28 cellular contexts compared by ENCODE assay signal in the genomic region with DNA sequence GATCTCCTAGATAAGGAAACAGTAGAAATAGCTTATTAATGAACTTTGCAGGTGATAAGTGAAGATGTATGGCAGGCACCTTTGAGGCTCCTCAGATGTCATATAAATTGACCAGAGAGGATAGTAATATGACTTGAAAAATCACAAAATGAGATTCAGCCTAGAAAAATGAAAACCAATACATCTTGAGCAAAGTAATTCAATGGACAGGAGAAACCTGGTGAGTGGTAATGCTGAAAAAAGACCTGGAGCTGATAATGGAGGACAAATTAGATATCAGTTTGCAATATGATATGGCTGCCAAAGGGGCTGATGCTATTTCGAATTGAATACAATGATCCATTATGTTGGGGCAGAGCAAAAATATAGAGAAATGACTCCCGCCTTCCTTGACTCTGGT.
"Had no signal": no experiment of that assay in that cellular context is flagged by ENCODE, and none has a peak within 500 bp of the region (broad histone marks: within the 10 kb centered on the region; RNA-seq: fewer than 3 reads in every experiment).

No MANE protein-coding gene starts in this region.

- H3K27me3 ChIP-seq: neural progenitor cell, ovary, right lobe of liver, sigmoid colon, spleen, suprapubic skin, testis, tibial artery, transverse colon, upper lobe of right lung, uterus had no signal

- H3K9me3 ChIP-seq: ovary, psoas muscle, sigmoid colon, spleen, suprapubic skin, testis, tibial artery, transverse colon, upper lobe of right lung, uterus had no signal

- H3K4me1 ChIP-seq: psoas muscle, right lobe of liver, spleen, suprapubic skin, testis, tibial artery, transverse colon, upper lobe of right lung, uterus had no signal

- H3K4me3 ChIP-seq: neural progenitor cell, ovary, psoas muscle, right lobe of liver, sigmoid colon, spleen, suprapubic skin, testis, tibial artery, transverse colon, upper lobe of right lung, uterus had no signal

- FAIRE-seq: small intestine had no signal

- H3K4me2 ChIP-seq: neural progenitor cell had no signal

- ATAC-seq: natural killer cell; psoas muscle; right cardiac atrium; right lobe of liver; stimulated activated memory B cell treated with anti-CD40 and anti-IgM and Interleukin-4, amounts not matched to agents 10 μg/mL and 1 μg/mL and 100 μg/mL, for 72 hours; stimulated activated naive CD8-positive, alpha-beta T cell treated with anti-CD3 and anti-CD28 coated beads, Interleukin-15, amount 100 ng/mL, for 72 hours; stimulated activated naive CD8-positive, alpha-beta T cell treated with anti-CD3 and anti-CD28 coated beads, Interleukin-15, Interleukin-2, amounts not matched to agents 100 U/mL and 50 U/mL, for 24 hours; upper lobe of right lung had no signal

- H3K27ac ChIP-seq: neural progenitor cell, ovary, parathyroid adenoma, psoas muscle, right lobe of liver, sigmoid colon, spleen, suprapubic skin, testis, tibial artery, upper lobe of right lung, uterus had no signal

- H3K36me3 ChIP-seq: neural progenitor cell, ovary, right lobe of liver, sigmoid colon, spleen, suprapubic skin, tibial artery, transverse colon, upper lobe of right lung, uterus had no signal

- H3K79me2 ChIP-seq: parathyroid adenoma had no signal

- DNase-seq: natural killer cell; occipital lobe; ovary; posterior cingulate gyrus; psoas muscle; right cardiac atrium; right lobe of liver; sigmoid colon; small intestine; spleen; stimulated activated CD4-positive, alpha-beta T cell treated with anti-CD3 and anti-CD28 coated beads, Interleukin-12 subunit alpha, Interleukin-12 subunit beta, amount 100 ng/mL, for 4 hours; stimulated activated CD4-positive, alpha-beta T cell treated with anti-CD3 and anti-CD28 coated beads, Interleukin-1b, Interleukin-23, amount 100 ng/mL, for 48 hours; stimulated activated CD4-positive, alpha-beta T cell treated with anti-CD3 and anti-CD28 coated beads, Interleukin-4, amount 100 ng/mL, for 1 hour; stimulated activated CD4-positive, alpha-beta T cell treated with anti-CD3 and anti-CD28 coated beads, Interleukin-4, amount 100 ng/mL, for 4 hours; stimulated activated CD8-positive, alpha-beta memory T cell treated with anti-CD3 and anti-CD28 coated beads, Interleukin-4, amount 100 ng/mL, for 48 hours; stimulated activated naive CD4-positive, alpha-beta T cell; stimulated activated naive CD8-positive, alpha-beta T cell treated with anti-CD3 and anti-CD28 coated beads, Interleukin-15, amount 100 ng/mL, for 72 hours; stimulated activated naive CD8-positive, alpha-beta T cell treated with anti-CD3 and anti-CD28 coated beads, Interleukin-15, Interleukin-2, amounts not matched to agents 100 U/mL and 50 U/mL, for 24 hours; substantia nigra; testis; tibial artery; transverse colon; upper lobe of right lung; uterus had no signal

- H3K9ac ChIP-seq: neural progenitor cell, parathyroid adenoma had no signal

- H2AFZ ChIP-seq: neural progenitor cell had no signal
